In genomic region chr5:72452515-72453259, GRCh38 we compare ENCODE assay signal across 9 cellular contexts. TPM values are rescaled to one million over a fixed set of nuclear protein-coding genes. Genes with fewer than 3 reads are reported as not detected.
A peak's percentile ranks its signal among the peaks of the same experiment; 100 is the strongest.
DNase-seq lines count a peak whose midpoint lies in the region; ATAC-seq, FAIRE-seq and TF ChIP-seq lines count a peak whose summit lies in the region.
"Had no signal": no experiment of that assay in that cellular context is flagged by ENCODE, and none has a peak within 500 bp of the region (broad histone marks: within the 10 kb centered on the region; RNA-seq: fewer than 3 reads in every experiment).

No MANE protein-coding gene starts in this region.

- no peak overlapping the region for H3K4me3 ChIP-seq in DOHH2 (ENCODE audit: low read length)
- H3K4me3 ChIP-seq in PC-9, result no peak overlapping the region
- no peak overlapping the region for H3K4me3 ChIP-seq in pancreas

- ATAC-seq in pancreas (peak; percentile 78 to 91 (median 86)), GM18867 (IDR thresholded peaks at IDR 0.05; ENCODE audit: unreplicated experiment) (no peak), GM18517 (IDR thresholded peaks at IDR 0.05; ENCODE audit: unreplicated experiment) (no peak)
- ATAC-seq in activated T-helper 17 cell treated with anti-CD3 and anti-CD28 coated beads, Interleukin-2, amount 50 U/mL, for 72 hours (replicated peaks), result no peak
- ATAC-seq: activated naive CD4-positive, alpha-beta T cell treated with anti-CD3 and anti-CD28 coated beads, Interleukin-2, amount 50 U/mL, for 72 hours had no signal

- TF ChIP-seq CTCF in DOHH2 (IDR thresholded peaks at IDR 0.05; ENCODE audit: low read depth, low read length, poor library complexity, severe bottlenecking), result no peak
- TF ChIP-seq CTCF in PC-9 (conservative IDR thresholded peaks at IDR 0.05), result no peak
- TF ChIP-seq CTCF in pancreas (IDR thresholded peaks at IDR 0.05), result no peak

- CTCF ChIA-PET in PC-9 (lab: Charles Lee), result interaction anchor here (0.9 kb wide), 1 partner anchor 16 kb away, joined by 3 read pairs; no protein-coding TSS in a partner anchor

- intact Hi-C loops in PC-9 (cut with micrococcal nuclease; ENCODE audit: unreplicated experiment), result loop anchor here (1.0 to 2.0 kb wide), 4 partner anchors 16 to 86 kb away; no protein-coding TSS in a partner anchor
- intact Hi-C loops in pancreas (cut with DNase I), result no loop called here

- H3K4me1 Mint-ChIP-seq in activated T-helper 17 cell treated with anti-CD3 and anti-CD28 coated beads, Interleukin-2, amount 50 U/mL, for 72 hours, result no peaks in the 10 kb centered on the region

- peak; percentile 5 for FAIRE-seq in pancreas (lab: Jason Lieb, UNC)

- H3K4me1 ChIP-seq in DOHH2 (ENCODE audit: control insufficient read depth, low read length), result peaks cover 13% of the 10 kb centered on the region
- peaks cover 33% of the 10 kb centered on the region for H3K4me1 ChIP-seq in PC-9 (replicated peaks; ENCODE audit: insufficient read depth)
- H3K4me1 ChIP-seq in pancreas, result peaks cover 15 to 23% (median 15%) of the 10 kb centered on the region in 3 donors

- no peaks in the 10 kb centered on the region for H4K20me1 ChIP-seq in DOHH2 (ENCODE audit: control insufficient read depth, insufficient read depth, low read depth, low read length)
- no peaks in the 10 kb centered on the region for H4K20me1 ChIP-seq in PC-9 (ENCODE audit: insufficient read depth)

- H3K9me2 ChIP-seq in DOHH2 (replicated peaks; ENCODE audit: control insufficient read depth, low read length), result no peaks in the 10 kb centered on the region
- no peaks in the 10 kb centered on the region for H3K9me2 ChIP-seq in PC-9 (ENCODE audit: insufficient read depth)

- H3K36me3 Mint-ChIP-seq in activated T-helper 17 cell treated with anti-CD3 and anti-CD28 coated beads, Interleukin-2, amount 50 U/mL, for 72 hours (ENCODE audit: low read depth), result no peaks in the 10 kb centered on the region
- H3K36me3 Mint-ChIP-seq: activated naive CD4-positive, alpha-beta T cell treated with anti-CD3 and anti-CD28 coated beads, Interleukin-2, amount 50 U/mL, for 72 hours had no signal

- H3K79me2 ChIP-seq in DOHH2 (ENCODE audit: control insufficient read depth, low read length) (no peaks in the 10 kb centered on the region), PC-9 (ENCODE audit: low read depth) (no peaks in the 10 kb centered on the region)

- H2AFZ ChIP-seq in PC-9, result peak overlapping the region; percentile 66; the same call in 1 of the 2 replicates

- H3K27me3 ChIP-seq in DOHH2 (ENCODE audit: control insufficient read depth, low read length), result no peaks in the 10 kb centered on the region
- H3K27me3 ChIP-seq in PC-9 (ENCODE audit: insufficient read depth, low read depth), result no peaks in the 10 kb centered on the region
- no peaks in the 10 kb centered on the region for H3K27me3 ChIP-seq in pancreas

- H3K36me3 ChIP-seq in DOHH2 (ENCODE audit: control insufficient read depth, low read length) (no peaks in the 10 kb centered on the region), PC-9 (ENCODE audit: low read depth) (no peaks in the 10 kb centered on the region), pancreas (no peaks in the 10 kb centered on the region)

- POLR2A ChIA-PET in PC-9 (lab: Charles Lee; ENCODE audit: unreplicated experiment), result interaction anchor here (0.6 to 0.7 kb wide), 2 partner anchors 42 to 499 kb away, joined by 4 to 5 read pairs; no protein-coding TSS in a partner anchor

- H3K4me3 Mint-ChIP-seq in activated T-helper 17 cell treated with anti-CD3 and anti-CD28 coated beads, Interleukin-2, amount 50 U/mL, for 72 hours, result no peak overlapping the region

- peaks cover 7% of the 10 kb centered on the region for H3K27me3 Mint-ChIP-seq in activated T-helper 17 cell treated with anti-CD3 and anti-CD28 coated beads, Interleukin-2, amount 50 U/mL, for 72 hours

- H3K9me3 ChIP-seq in DOHH2 (ENCODE audit: control insufficient read depth, insufficient read depth, low read length) (no peaks in the 10 kb centered on the region), PC-9 (ENCODE audit: insufficient read depth, low read depth) (no peaks in the 10 kb centered on the region), pancreas (no peaks in the 10 kb centered on the region)

- H3F3A ChIP-seq in DOHH2 (ENCODE audit: control insufficient read depth, insufficient read depth), result no peaks in the 10 kb centered on the region
- peaks cover 26% of the 10 kb centered on the region for H3F3A ChIP-seq in PC-9 (ENCODE audit: insufficient read depth, low read depth)

- DNase-seq in PC-9 (peak; percentile 73 to 82), fibroblast of peridontal ligament (ENCODE audit: extremely low read depth) (peak; percentile 97), pancreas (peak in 4 of 6 donors; percentile 54 to 74 (median 59))
- DNase-seq in activated naive CD4-positive, alpha-beta T cell treated with Interleukin-2 at 50 U/mL for 16 hours, result no peak

- H3K4me2 ChIP-seq in DOHH2 (ENCODE audit: low read length) (peak overlapping the region; percentile 37), PC-9 (peak overlapping the region; percentile 49)

- BruUV-seq in PC-9 (replicated peaks; lab: Mats Ljungman, UMichigan), result TSS peak; percentile 90

- no peak overlapping the region for H3K27ac ChIP-seq in DOHH2 (ENCODE audit: low read depth, low read length)
- peak overlapping the region; percentile 95 for H3K27ac ChIP-seq in PC-9
- H3K27ac ChIP-seq in pancreas, result peak overlapping the region; percentile 8 to 60 (median 54)

- WGBS in pancreas, 2 donors, result 11 to 15% methylated on average over 9 of the region's 9 CpGs

- H3K27ac Mint-ChIP-seq in activated T-helper 17 cell treated with anti-CD3 and anti-CD28 coated beads, Interleukin-2, amount 50 U/mL, for 72 hours, result no peak overlapping the region
- H3K27ac Mint-ChIP-seq: activated naive CD4-positive, alpha-beta T cell treated with anti-CD3 and anti-CD28 coated beads, Interleukin-2, amount 50 U/mL, for 72 hours had no signal

- peaks cover 3% of the 10 kb centered on the region for H3K9me3 Mint-ChIP-seq in activated T-helper 17 cell treated with anti-CD3 and anti-CD28 coated beads, Interleukin-2, amount 50 U/mL, for 72 hours
- H3K9me3 Mint-ChIP-seq: activated naive CD4-positive, alpha-beta T cell treated with anti-CD3 and anti-CD28 coated beads, Interleukin-2, amount 50 U/mL, for 72 hours had no signal

RNA-seq across cellular contexts. Expression of gene ZNF366, which starts 54.5 kb away (rescaled TPM):
- total RNA-seq in PC-9 (2021), result 0.17 TPM in 1 of 2 replicates, not detected in the other
- total RNA-seq in pancreas, result 1 to 10 TPM in 1 of 6 donors, under 1 TPM in 5; 0.35 to 1.0 (median 0.65) TPM
- under 1 TPM; 0.26 to 0.46 TPM for polyA plus RNA-seq in pancreas
- not detected for total RNA-seq in activated T-helper 17 cell treated with anti-CD3 and anti-CD28 coated beads, Interleukin-2, amount 50 U/mL, for 72 hours
- total RNA-seq: activated naive CD4-positive, alpha-beta T cell treated with anti-CD3 and anti-CD28 coated beads, Interleukin-2, amount 50 U/mL, for 72 hours had no signal

Comparison
In these comparisons a context has a peak if more than half of its experiments do, and no peak if none do; other contexts are left out.
1. ATAC-seq: peak in pancreas (4 of 4); none in activated T-helper 17 cell treated with anti-CD3 and anti-CD28 coated beads, Interleukin-2, amount 50 U/mL, for 72 hours (single experiment), GM18867 (single experiment) and GM18517 (single experiment).